Comparison of ENCODE assay signal across 16 cellular contexts in the genomic region with DNA sequence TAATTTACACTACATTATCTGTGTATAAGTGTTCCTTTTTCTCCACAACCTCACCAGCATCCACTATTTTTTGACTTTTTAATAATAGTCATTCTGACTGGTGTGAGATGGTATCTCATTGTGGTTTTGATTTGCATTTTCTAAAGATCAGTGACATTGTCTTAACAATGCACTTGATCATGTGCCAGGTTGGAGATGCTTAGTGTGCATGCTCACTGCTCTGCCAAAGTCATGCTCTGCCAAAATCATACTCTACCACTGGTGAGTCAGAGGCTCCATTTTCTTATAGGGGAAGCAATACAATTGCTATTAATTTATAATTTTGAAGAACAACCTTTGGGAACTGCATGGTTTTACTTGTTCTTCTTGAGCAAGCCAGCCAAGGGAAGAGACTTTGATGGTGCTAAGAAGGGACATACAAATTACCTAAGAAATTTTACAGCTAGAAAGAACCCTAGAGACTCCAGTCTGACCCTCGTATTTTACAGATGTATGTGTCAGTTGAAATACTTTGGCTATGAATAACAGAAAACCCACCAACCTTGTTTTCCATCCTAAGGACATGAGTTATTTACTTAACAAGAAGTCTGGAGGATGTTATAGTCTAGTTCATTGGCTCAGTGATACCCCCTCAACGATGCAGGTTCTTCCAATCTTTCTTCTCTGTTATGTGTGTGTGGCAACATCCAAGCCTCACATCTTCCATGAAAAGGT.
DNase-seq lines count a peak whose midpoint lies in the region; ATAC-seq and TF ChIP-seq lines count a peak whose summit lies in the region.
"Had no signal": no experiment of that assay in that cellular context is flagged by ENCODE, and none has a peak within 500 bp of the region (broad histone marks: within the 10 kb centered on the region; RNA-seq: fewer than 3 reads in every experiment).

No MANE protein-coding gene starts in this region.

- no peak overlapping the region for H3K27ac ChIP-seq in A673 (ENCODE audit: low read depth, low read length, poor library complexity, severe bottlenecking)
- H3K27ac ChIP-seq in foreskin keratinocyte = no peak overlapping the region
- H3K27ac ChIP-seq in testis = no peak overlapping the region
- H3K27ac ChIP-seq: coronary artery had no signal

- WGBS in testis, 2 donors = 82 to 89% methylated on average over 2 of the region's 2 CpGs

- H3K4me1 Mint-ChIP-seq in HFFc6 (ENCODE audit: low read depth) = peaks cover 70% of the 10 kb centered on the region
- no peaks in the 10 kb centered on the region for H3K4me1 Mint-ChIP-seq in CD14-positive monocyte
- H3K4me1 Mint-ChIP-seq in activated CD8-positive, alpha-beta T cell treated with anti-CD3 and anti-CD28 coated beads, Interleukin-2, amount 10 ng/mL, durations not matched to agents 7 days and 5 days (ENCODE audit: low read depth) = no peaks in the 10 kb centered on the region
- H3K4me1 Mint-ChIP-seq: B cell had no signal

- intact Hi-C loops in A673 (cut with micrococcal nuclease; ENCODE audit: unreplicated experiment) (no loop called here), testis (cut with DNase I; ENCODE audit: low total_unique reads) (no loop called here), CD14-positive monocyte (cut with micrococcal nuclease) (no loop called here)

- no peaks in the 10 kb centered on the region for H3K36me3 ChIP-seq in A673 (ENCODE audit: insufficient read depth, low read length, poor library complexity, severe bottlenecking)
- no peaks in the 10 kb centered on the region for H3K36me3 ChIP-seq in testis (ENCODE audit: low read depth, missing control alignments)
- H3K36me3 ChIP-seq: HAP-1 had no signal

- TF ChIP-seq CTCF in A673 (conservative IDR thresholded peaks at IDR 0.05; ENCODE audit: low read depth, low read length) = no peak
- no peak for TF ChIP-seq CTCF in HFFc6 (IDR thresholded peaks at IDR 0.05)
- TF ChIP-seq CTCF in astrocyte of the spinal cord (IDR thresholded peaks at IDR 0.05; ENCODE audit: low read depth, low read length) = no peak
- TF ChIP-seq CTCF in foreskin keratinocyte (conservative IDR thresholded peaks at IDR 0.05) = no peak
- no peak for TF ChIP-seq CTCF in testis (IDR thresholded peaks at IDR 0.05)
- no peak for TF ChIP-seq CTCF in CD14-positive monocyte (IDR thresholded peaks at IDR 0.05)

- H3K36me3 Mint-ChIP-seq in HFFc6 (ENCODE audit: low read depth) (0 out of 2 replicates have a peak, but pooled peaks cover 5% of the 10 kb centered on the region), CD14-positive monocyte (no peaks in the 10 kb centered on the region)
- H3K36me3 Mint-ChIP-seq in activated CD8-positive, alpha-beta T cell treated with anti-CD3 and anti-CD28 coated beads, Interleukin-2, amount 10 ng/mL, durations not matched to agents 7 days and 5 days (ENCODE audit: low read depth) = no peaks in the 10 kb centered on the region

- no TSS peak for BruUV-seq in A673 (replicated peaks; lab: Mats Ljungman, UMichigan)

- H3K27me3 Mint-ChIP-seq in HFFc6 (ENCODE audit: insufficient read depth) (no peaks in the 10 kb centered on the region), CD14-positive monocyte (ENCODE audit: low read depth in 3 of 3) (peaks cover 0 to 4% (median 1%) of the 10 kb centered on the region in 3 donors)
- no peaks in the 10 kb centered on the region for H3K27me3 Mint-ChIP-seq in activated CD8-positive, alpha-beta T cell treated with anti-CD3 and anti-CD28 coated beads, Interleukin-2, amount 10 ng/mL, durations not matched to agents 7 days and 5 days (ENCODE audit: low read depth)

- in situ Hi-C loops in astrocyte of the spinal cord (cut with HindIII; ENCODE audit: low sequenced_read_pairs) = no loop called here

- no peaks in the 10 kb centered on the region for H3K4me1 ChIP-seq in A673 (ENCODE audit: insufficient read depth, low read length, poor library complexity, severe bottlenecking)
- peaks cover 13% of the 10 kb centered on the region for H3K4me1 ChIP-seq in foreskin keratinocyte
- no peaks in the 10 kb centered on the region for H3K4me1 ChIP-seq in testis

- peak; percentile 77 for ATAC-seq in foreskin keratinocyte
- no peak for ATAC-seq in activated CD8-positive, alpha-beta T cell treated with anti-CD3 and anti-CD28 coated beads, Interleukin-2, amount 10 ng/mL, durations not matched to agents 7 days and 5 days

- TF ChIP-seq POLR2A in testis (IDR thresholded peaks at IDR 0.05) = no peak

- peak overlapping the region; percentile 86 for H3K27ac Mint-ChIP-seq in HFFc6
- no peak overlapping the region for H3K27ac Mint-ChIP-seq in CD14-positive monocyte
- no peak overlapping the region for H3K27ac Mint-ChIP-seq in activated CD8-positive, alpha-beta T cell treated with anti-CD3 and anti-CD28 coated beads, Interleukin-2, amount 10 ng/mL, durations not matched to agents 7 days and 5 days
- H3K27ac Mint-ChIP-seq: B cell had no signal

- H3K9me3 Mint-ChIP-seq in HFFc6 (no peaks in the 10 kb centered on the region; the same call in 1 of the 2 replicates), CD14-positive monocyte (peaks cover 0 to 8% (median 5%) of the 10 kb centered on the region in 7 donors)
- H3K9me3 Mint-ChIP-seq in activated CD8-positive, alpha-beta T cell treated with anti-CD3 and anti-CD28 coated beads, Interleukin-2, amount 10 ng/mL, durations not matched to agents 7 days and 5 days (ENCODE audit: insufficient read depth) = no peaks in the 10 kb centered on the region

- H3K4me3 Mint-ChIP-seq in HFFc6 = peak overlapping the region; percentile 24; the same call in 1 of the 2 replicates
- no peak overlapping the region for H3K4me3 Mint-ChIP-seq in CD14-positive monocyte
- no peak overlapping the region for H3K4me3 Mint-ChIP-seq in activated CD8-positive, alpha-beta T cell treated with anti-CD3 and anti-CD28 coated beads, Interleukin-2, amount 10 ng/mL, durations not matched to agents 7 days and 5 days
- H3K4me3 Mint-ChIP-seq: B cell had no signal

- DNase-seq in A673 (ENCODE audit: low spot score) = peak; percentile 63
- DNase-seq in HFFc6 = peak; percentile 97
- DNase-seq in astrocyte of the spinal cord (ENCODE audit: low read depth, low spot score) = peak; percentile 96
- DNase-seq in foreskin keratinocyte = peak; percentile 69 to 87
- no peak for DNase-seq in testis
- no peak for DNase-seq in NOMO-1 treated with dmso at 0.1 percent for 144 hours (lab: John Stamatoyannopoulos, UW; ENCODE audit: unreplicated experiment)
- no peak for DNase-seq in CD14-positive monocyte (ENCODE audit: low spot score)
- no peak for DNase-seq in activated CD8-positive, alpha-beta T cell treated with anti-CD3 and anti-CD28 coated beads, Interleukin-2, amount 10 ng/mL, durations not matched to agents 7 days and 5 days
- DNase-seq: activated naive CD4-positive, alpha-beta T cell treated with Interleukin-2 at 50 U/mL for 16 hours; NCI-H1092; NCI-H524; Right ventricle myocardium superior; stimulated activated CD4-positive, alpha-beta T cell treated with anti-CD3 and anti-CD28 coated beads, Interleukin-12 subunit alpha, Interleukin-12 subunit beta, amount 100 ng/mL, for 4 hours had no signal

- POLR2A ChIA-PET in A673 (lab: Charles Lee; ENCODE audit: low non-redundant PET) = no interaction called here
- POLR2A ChIA-PET in activated CD8-positive, alpha-beta T cell treated with anti-CD3 and anti-CD28 coated beads, Interleukin-2, amount 10 ng/mL, durations not matched to agents 7 days and 5 days (lab: Charles Lee) = no interaction called here

- H3K27me3 ChIP-seq in A673 (replicated peaks; ENCODE audit: insufficient read depth, low read depth, low read length, poor library complexity) (no peaks in the 10 kb centered on the region), foreskin keratinocyte (no peaks in the 10 kb centered on the region), testis (no peaks in the 10 kb centered on the region)

- no peaks in the 10 kb centered on the region for H3K9me3 ChIP-seq in A673 (ENCODE audit: low read depth, low read length, poor library complexity, severe bottlenecking)
- no peaks in the 10 kb centered on the region for H3K9me3 ChIP-seq in testis

- H3K4me3 ChIP-seq in A673 (ENCODE audit: low read depth, low read length, poor library complexity, severe bottlenecking) (no peak overlapping the region), astrocyte of the spinal cord (ENCODE audit: low read depth, low read length) (no peak overlapping the region), testis (no peak overlapping the region)
- H3K4me3 ChIP-seq: coronary artery, HAP-1 had no signal

- CTCF ChIA-PET in A673 (lab: Charles Lee) = no interaction called here
- CTCF ChIA-PET in activated CD8-positive, alpha-beta T cell treated with anti-CD3 and anti-CD28 coated beads, Interleukin-2, amount 10 ng/mL, durations not matched to agents 7 days and 5 days (lab: Charles Lee) = no interaction called here

Comparison
In these comparisons a context has a peak if more than half of its experiments do, and no peak if none do; other contexts are left out.
1. DNase-seq: peak in A673 (single experiment), HFFc6 (single experiment), astrocyte of the spinal cord (single experiment) and foreskin keratinocyte (2 of 2); none in testis (single experiment), NOMO-1 treated with dmso at 0.1 percent for 144 hours (single experiment), CD14-positive monocyte (single experiment) and activated CD8-positive, alpha-beta T cell treated with anti-CD3 and anti-CD28 coated beads, Interleukin-2, amount 10 ng/mL, durations not matched to agents 7 days and 5 days (single experiment).